8 cellular contexts compared by ENCODE assay signal in the genomic region with DNA sequence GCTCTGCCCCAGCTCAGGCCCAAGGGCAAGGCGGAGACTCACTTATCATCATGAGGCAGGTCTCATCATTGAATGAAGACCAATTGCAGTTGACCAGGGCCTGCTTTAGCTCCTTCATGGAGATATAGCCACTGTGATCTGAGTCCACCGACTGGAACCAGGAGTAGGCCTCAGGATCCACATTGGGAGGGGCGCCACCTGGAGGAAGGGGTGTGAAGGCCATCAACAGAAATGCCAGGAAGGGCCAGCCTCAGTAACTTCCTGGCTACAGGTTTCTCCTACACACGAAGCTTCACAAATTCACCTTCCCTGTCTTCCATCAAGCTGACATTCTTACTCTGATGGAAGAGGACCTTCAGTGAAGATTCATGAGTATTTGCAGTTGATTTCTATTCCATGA. TPM values are rescaled to one million over a fixed set of nuclear protein-coding genes. Genes with fewer than 3 reads are reported as not detected.
A peak's percentile ranks its signal among the peaks of the same experiment; 100 is the strongest.
DNase-seq lines count a peak whose midpoint lies in the region; ATAC-seq and TF ChIP-seq lines count a peak whose summit lies in the region.

No MANE protein-coding gene starts in this region.

- DNase-seq in Daoy (ENCODE audit: low read depth) (peak; percentile 35), HT-29 (ENCODE audit: low spot score) (peak; percentile 40), neural crest cell (ENCODE audit: low read depth, low spot score) (no peak), GM20000 (ENCODE audit: low spot score) (no peak), activated T-cell treated with anti-CD3 and anti-CD28 coated beads for 4 hours (no peak)
- peak; percentile 44 for DNase-seq in activated naive CD8-positive, alpha-beta T cell treated with anti-CD3 and anti-CD28 coated beads, Interleukin-2, amount 50 U/mL, for 24 hours

- H3K27ac Mint-ChIP-seq in activated naive CD8-positive, alpha-beta T cell treated with anti-CD3 and anti-CD28 coated beads, Interleukin-2, amount 50 U/mL, for 24 hours: no peak overlapping the region
- peak overlapping the region; percentile 88 for H3K27ac Mint-ChIP-seq in neural crest cell (ENCODE audit: unreplicated experiment)

- ATAC-seq in activated naive CD8-positive, alpha-beta T cell treated with anti-CD3 and anti-CD28 coated beads, Interleukin-2, amount 50 U/mL, for 24 hours: no peak
- no peak for ATAC-seq in GM21717 (IDR thresholded peaks at IDR 0.05; ENCODE audit: unreplicated experiment)
- ATAC-seq in GM19395 (IDR thresholded peaks at IDR 0.05; ENCODE audit: unreplicated experiment): no peak

- H3K4me1 Mint-ChIP-seq in activated naive CD8-positive, alpha-beta T cell treated with anti-CD3 and anti-CD28 coated beads, Interleukin-2, amount 50 U/mL, for 24 hours: peaks cover 14% of the 10 kb centered on the region
- peaks cover under 1% of the 10 kb centered on the region for H3K4me1 Mint-ChIP-seq in neural crest cell

- TF ChIP-seq CTCF in neural crest cell (conservative IDR thresholded peaks at IDR 0.05) (peak; percentile 50), GM20000 (IDR thresholded peaks at IDR 0.05; ENCODE audit: extremely low read depth, missing control alignments) (no peak)

- peaks cover 13% of the 10 kb centered on the region for H3K36me3 Mint-ChIP-seq in activated naive CD8-positive, alpha-beta T cell treated with anti-CD3 and anti-CD28 coated beads, Interleukin-2, amount 50 U/mL, for 24 hours (ENCODE audit: low read depth)
- no peaks in the 10 kb centered on the region for H3K36me3 Mint-ChIP-seq in neural crest cell (ENCODE audit: low read depth)

- H3K4me3 Mint-ChIP-seq in activated naive CD8-positive, alpha-beta T cell treated with anti-CD3 and anti-CD28 coated beads, Interleukin-2, amount 50 U/mL, for 24 hours: no peak overlapping the region
- no peak overlapping the region for H3K4me3 Mint-ChIP-seq in neural crest cell

- no peaks in the 10 kb centered on the region for H3K9me3 Mint-ChIP-seq in activated naive CD8-positive, alpha-beta T cell treated with anti-CD3 and anti-CD28 coated beads, Interleukin-2, amount 50 U/mL, for 24 hours
- H3K9me3 Mint-ChIP-seq in neural crest cell: no peaks in the 10 kb centered on the region

- no peaks in the 10 kb centered on the region for H3K27me3 Mint-ChIP-seq in activated naive CD8-positive, alpha-beta T cell treated with anti-CD3 and anti-CD28 coated beads, Interleukin-2, amount 50 U/mL, for 24 hours
- no peaks in the 10 kb centered on the region for H3K27me3 Mint-ChIP-seq in neural crest cell (ENCODE audit: low read depth)

RNA-seq across cellular contexts. Expression of gene PEF1, which starts 11.6 kb away (rescaled TPM):
- total RNA-seq in Daoy (2014; rRNA removed; shearing (Covaris generic)): 109 and 126 TPM in 2 replicates
- 114 and 119 TPM in 2 replicates for total RNA-seq in HT-29 (2014; rRNA removed; shearing (Covaris generic))
- 49.0 and 52.4 TPM in 2 replicates for total RNA-seq in neural crest cell

RNA-seq across cellular contexts. Expression of gene HCRTR1, which starts 15.6 kb away (rescaled TPM):
- total RNA-seq in Daoy (2014; rRNA removed; shearing (Covaris generic)): not detected in 2 replicates
- not detected in 2 replicates for total RNA-seq in HT-29 (2014; rRNA removed; shearing (Covaris generic))
- total RNA-seq in neural crest cell: 0.23 TPM in 1 of 2 replicates, not detected in the other

RNA-seq across cellular contexts. Expression of gene TINAGL1, which starts 56.8 kb away (rescaled TPM):
- total RNA-seq in Daoy (2014; rRNA removed; shearing (Covaris generic)): 29.9 and 39.1 TPM in 2 replicates
- 596 and 628 TPM in 2 replicates for total RNA-seq in HT-29 (2014; rRNA removed; shearing (Covaris generic))
- total RNA-seq in neural crest cell: not detected in 2 replicates

Comparison
In these comparisons a context has a peak if more than half of its experiments do, and no peak if none do; other contexts are left out.
1. DNase-seq: peak in Daoy (single experiment), HT-29 (single experiment) and activated naive CD8-positive, alpha-beta T cell treated with anti-CD3 and anti-CD28 coated beads, Interleukin-2, amount 50 U/mL, for 24 hours (single experiment); none in neural crest cell (single experiment), GM20000 (single experiment) and activated T-cell treated with anti-CD3 and anti-CD28 coated beads for 4 hours (single experiment).
2. RNA of gene TINAGL1, which starts 56.8 kb away (total RNA-seq): 596 to 628 TPM in HT-29 and 29.9 to 39.1 TPM in Daoy; not detected in neural crest cell; every median in the first group is over 10 times any median in the second.